ENCODE assay signal across 21 cellular contexts in the genomic region with DNA sequence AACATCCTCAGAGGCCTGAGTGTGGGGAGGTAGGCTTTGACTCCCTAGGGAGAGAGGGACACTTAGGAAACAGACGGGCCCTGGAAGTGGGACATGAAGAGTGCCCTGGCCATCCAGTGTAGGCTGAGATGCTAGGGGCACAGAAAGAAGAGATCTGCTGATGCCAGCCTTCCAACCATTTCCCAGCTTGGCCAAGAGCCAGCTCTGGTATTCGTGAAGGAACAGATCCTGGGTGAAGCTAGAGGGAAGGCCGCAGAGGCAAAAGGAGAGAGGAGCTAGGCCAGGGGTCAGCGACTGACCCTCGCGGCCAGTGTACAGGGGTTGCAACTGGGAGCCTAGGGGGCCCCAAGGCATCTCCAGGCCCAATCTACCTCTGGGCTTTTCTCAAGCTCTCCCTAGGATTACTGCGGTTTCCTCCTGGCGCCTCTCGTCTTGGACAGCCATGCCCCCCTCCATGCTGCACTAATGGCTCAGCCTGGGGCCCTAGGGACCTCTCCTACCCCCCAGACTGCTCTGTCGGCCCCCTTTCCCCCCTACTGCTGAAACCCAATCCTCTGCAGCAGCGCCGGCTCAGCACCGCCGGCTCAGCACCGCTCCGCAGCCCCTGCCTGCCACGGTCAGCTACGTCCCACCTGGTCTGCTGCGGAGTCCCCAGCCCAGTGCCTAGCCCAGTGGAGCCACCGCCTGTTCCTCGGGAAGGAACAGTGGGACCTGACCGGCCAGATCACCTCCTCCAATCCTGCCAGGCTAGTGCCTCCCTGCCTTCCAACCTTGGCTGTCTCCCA. TPM values are rescaled to one million over a fixed set of nuclear protein-coding genes. Genes with fewer than 3 reads are reported as not detected.
DNase-seq lines count a peak whose midpoint lies in the region; ATAC-seq and TF ChIP-seq lines count a peak whose summit lies in the region.
"Had no signal": no experiment of that assay in that cellular context is flagged by ENCODE, and none has a peak within 500 bp of the region (broad histone marks: within the 10 kb centered on the region; RNA-seq: fewer than 3 reads in every experiment).

A gene (plus strand): TSS at position 553 of the 785 bp plus-strand sequence. CDS start 355 bp downstream, outside the sequence.

- DNase-seq in activated naive CD8-positive, alpha-beta T cell treated with anti-CD3 and anti-CD28 coated beads for 36 hours: no peak
- DNase-seq in memory B cell (ENCODE audit: low spot score in 2 of 2) (no peak), cerebellar cortex (ENCODE audit: low spot score) (no peak)
- DNase-seq in activated CD4-positive, alpha-beta T cell treated with anti-CD3 and anti-CD28 coated beads for 1 hour: no peak
- DNase-seq: activated CD4-positive, alpha-beta T cell treated with anti-CD3 and anti-CD28 coated beads, Interleukin-2, amount 50 U/mL, for 1 hour; GDM1; GM23248; left colon; naive thymus-derived CD8-positive, alpha-beta T cell; NCI-H1436 treated with DMSO at 0.1 percent for 48 hours; ovary; spleen; stimulated activated CD4-positive, alpha-beta T cell treated with anti-CD3 and anti-CD28 coated beads, Interleukin-2, amount 100 ng/mL, for 48 hours had no signal

- no peaks in the 10 kb centered on the region for H3K9me3 Mint-ChIP-seq in activated naive CD8-positive, alpha-beta T cell (ENCODE audit: low read depth)
- no peaks in the 10 kb centered on the region for H3K9me3 Mint-ChIP-seq in activated naive CD8-positive, alpha-beta T cell treated with anti-CD3 and anti-CD28 coated beads for 36 hours
- H3K9me3 Mint-ChIP-seq in memory B cell: no peaks in the 10 kb centered on the region
- H3K9me3 Mint-ChIP-seq: activated naive CD4-positive, alpha-beta T cell treated with anti-CD3 and anti-CD28 coated beads, Interleukin-2, amount 50 U/mL, for 24 hours; central memory CD8-positive, alpha-beta T cell; naive thymus-derived CD8-positive, alpha-beta T cell; stimulated activated memory B cell treated with anti-CD40 and anti-IgM and Interleukin-4, amounts not matched to agents 10 μg/mL and 1 μg/mL and 100 μg/mL, for 72 hours had no signal

- H3K4me1 Mint-ChIP-seq in activated naive CD8-positive, alpha-beta T cell (ENCODE audit: low read depth): peaks cover 3% of the 10 kb centered on the region
- no peaks in the 10 kb centered on the region for H3K4me1 Mint-ChIP-seq in activated naive CD8-positive, alpha-beta T cell treated with anti-CD3 and anti-CD28 coated beads for 36 hours
- H3K4me1 Mint-ChIP-seq in memory B cell: no peaks in the 10 kb centered on the region

- H3K27ac Mint-ChIP-seq in activated naive CD8-positive, alpha-beta T cell: peak within 1 kb of the TSS; percentile 28
- no peak within 1 kb of the TSS for H3K27ac Mint-ChIP-seq in activated naive CD8-positive, alpha-beta T cell treated with anti-CD3 and anti-CD28 coated beads for 36 hours
- peak within 1 kb of the TSS; percentile 43 for H3K27ac Mint-ChIP-seq in memory B cell
- H3K27ac Mint-ChIP-seq: stimulated activated memory B cell treated with anti-CD40 and anti-IgM and Interleukin-4, amounts not matched to agents 10 μg/mL and 1 μg/mL and 100 μg/mL, for 72 hours had no signal

- no peak within 1 kb of the TSS for H3K4me3 Mint-ChIP-seq in activated naive CD8-positive, alpha-beta T cell
- no peak within 1 kb of the TSS for H3K4me3 Mint-ChIP-seq in activated naive CD8-positive, alpha-beta T cell treated with anti-CD3 and anti-CD28 coated beads for 36 hours
- H3K4me3 Mint-ChIP-seq in memory B cell: no peak within 1 kb of the TSS
- H3K4me3 Mint-ChIP-seq: activated naive CD4-positive, alpha-beta T cell treated with anti-CD3 and anti-CD28 coated beads, Interleukin-2, amount 50 U/mL, for 24 hours; CD14-positive monocyte; central memory CD8-positive, alpha-beta T cell; naive thymus-derived CD8-positive, alpha-beta T cell; stimulated activated memory B cell treated with anti-CD40 and anti-IgM and Interleukin-4, amounts not matched to agents 10 μg/mL and 1 μg/mL and 100 μg/mL, for 72 hours had no signal

- no peaks in the 10 kb centered on the region for H3K27me3 Mint-ChIP-seq in activated naive CD8-positive, alpha-beta T cell
- no peaks in the 10 kb centered on the region for H3K27me3 Mint-ChIP-seq in activated naive CD8-positive, alpha-beta T cell treated with anti-CD3 and anti-CD28 coated beads for 36 hours
- peaks cover 5% of the 10 kb centered on the region for H3K27me3 Mint-ChIP-seq in memory B cell
- H3K27me3 Mint-ChIP-seq: activated naive CD4-positive, alpha-beta T cell treated with anti-CD3 and anti-CD28 coated beads, Interleukin-2, amount 50 U/mL, for 24 hours had no signal

- peak; percentile 1 for ATAC-seq in SK-N-SH treated with all-trans-retinoic acid at 6 μM for 48 hours
- no peak for ATAC-seq in memory B cell (ENCODE audit: low read depth)
- ATAC-seq in HG02678 (IDR thresholded peaks at IDR 0.05; ENCODE audit: unreplicated experiment): no peak
- ATAC-seq: left colon; naive thymus-derived CD8-positive, alpha-beta T cell; stimulated activated memory B cell treated with anti-CD40 and anti-IgM and Interleukin-4, amounts not matched to agents 10 μg/mL and 1 μg/mL and 100 μg/mL, for 72 hours had no signal

- H3K36me3 Mint-ChIP-seq in activated naive CD8-positive, alpha-beta T cell: peaks cover 5% of the 10 kb centered on the region
- H3K36me3 Mint-ChIP-seq in activated naive CD8-positive, alpha-beta T cell treated with anti-CD3 and anti-CD28 coated beads for 36 hours: no peaks in the 10 kb centered on the region
- peaks cover 10% of the 10 kb centered on the region for H3K36me3 Mint-ChIP-seq in memory B cell
- H3K36me3 Mint-ChIP-seq: activated naive CD4-positive, alpha-beta T cell treated with anti-CD3 and anti-CD28 coated beads, Interleukin-2, amount 50 U/mL, for 24 hours had no signal

TF ChIP-seq in SK-N-SH treated with all-trans-retinoic acid at 6 μM for 48 hours, 23 proteins besides CTCF, POLR2A, EP300 and RAD21 (continues in another document):
- TF ChIP-seq, protein P1, sequence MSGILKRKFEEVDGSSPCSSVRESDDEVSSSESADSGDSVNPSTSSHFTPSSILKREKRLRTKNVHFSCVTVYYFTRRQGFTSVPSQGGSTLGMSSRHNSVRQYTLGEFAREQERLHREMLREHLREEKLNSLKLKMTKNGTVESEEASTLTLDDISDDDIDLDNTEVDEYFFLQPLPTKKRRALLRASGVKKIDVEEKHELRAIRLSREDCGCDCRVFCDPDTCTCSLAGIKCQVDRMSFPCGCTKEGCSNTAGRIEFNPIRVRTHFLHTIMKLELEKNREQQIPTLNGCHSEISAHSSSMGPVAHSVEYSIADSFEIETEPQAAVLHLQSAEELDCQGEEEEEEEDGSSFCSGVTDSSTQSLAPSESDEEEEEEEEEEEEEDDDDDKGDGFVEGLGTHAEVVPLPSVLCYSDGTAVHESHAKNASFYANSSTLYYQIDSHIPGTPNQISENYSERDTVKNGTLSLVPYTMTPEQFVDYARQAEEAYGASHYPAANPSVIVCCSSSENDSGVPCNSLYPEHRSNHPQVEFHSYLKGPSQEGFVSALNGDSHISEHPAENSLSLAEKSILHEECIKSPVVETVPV (CRISPR knock-in tag; IDR thresholded peaks at IDR 0.05): no peak
- TF ChIP-seq TOX (CRISPR knock-in tag; IDR thresholded peaks at IDR 0.05; ENCODE audit: borderline replicate concordance): no peak
- TF ChIP-seq PPARA (CRISPR knock-in tag; IDR thresholded peaks at IDR 0.05; ENCODE audit: borderline replicate concordance): no peak
- TF ChIP-seq SNAI2 (CRISPR knock-in tag; IDR thresholded peaks at IDR 0.05): no peak
- TF ChIP-seq, protein P2, sequence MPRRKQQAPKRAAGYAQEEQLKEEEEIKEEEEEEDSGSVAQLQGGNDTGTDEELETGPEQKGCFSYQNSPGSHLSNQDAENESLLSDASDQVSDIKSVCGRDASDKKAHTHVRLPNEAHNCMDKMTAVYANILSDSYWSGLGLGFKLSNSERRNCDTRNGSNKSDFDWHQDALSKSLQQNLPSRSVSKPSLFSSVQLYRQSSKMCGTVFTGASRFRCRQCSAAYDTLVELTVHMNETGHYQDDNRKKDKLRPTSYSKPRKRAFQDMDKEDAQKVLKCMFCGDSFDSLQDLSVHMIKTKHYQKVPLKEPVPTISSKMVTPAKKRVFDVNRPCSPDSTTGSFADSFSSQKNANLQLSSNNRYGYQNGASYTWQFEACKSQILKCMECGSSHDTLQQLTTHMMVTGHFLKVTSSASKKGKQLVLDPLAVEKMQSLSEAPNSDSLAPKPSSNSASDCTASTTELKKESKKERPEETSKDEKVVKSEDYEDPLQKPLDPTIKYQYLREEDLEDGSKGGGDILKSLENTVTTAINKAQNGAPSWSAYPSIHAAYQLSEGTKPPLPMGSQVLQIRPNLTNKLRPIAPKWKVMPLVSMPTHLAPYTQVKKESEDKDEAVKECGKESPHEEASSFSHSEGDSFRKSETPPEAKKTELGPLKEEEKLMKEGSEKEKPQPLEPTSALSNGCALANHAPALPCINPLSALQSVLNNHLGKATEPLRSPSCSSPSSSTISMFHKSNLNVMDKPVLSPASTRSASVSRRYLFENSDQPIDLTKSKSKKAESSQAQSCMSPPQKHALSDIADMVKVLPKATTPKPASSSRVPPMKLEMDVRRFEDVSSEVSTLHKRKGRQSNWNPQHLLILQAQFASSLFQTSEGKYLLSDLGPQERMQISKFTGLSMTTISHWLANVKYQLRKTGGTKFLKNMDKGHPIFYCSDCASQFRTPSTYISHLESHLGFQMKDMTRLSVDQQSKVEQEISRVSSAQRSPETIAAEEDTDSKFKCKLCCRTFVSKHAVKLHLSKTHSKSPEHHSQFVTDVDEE (CRISPR knock-in tag; IDR thresholded peaks at IDR 0.05): no peak
- TF ChIP-seq, protein P3, sequence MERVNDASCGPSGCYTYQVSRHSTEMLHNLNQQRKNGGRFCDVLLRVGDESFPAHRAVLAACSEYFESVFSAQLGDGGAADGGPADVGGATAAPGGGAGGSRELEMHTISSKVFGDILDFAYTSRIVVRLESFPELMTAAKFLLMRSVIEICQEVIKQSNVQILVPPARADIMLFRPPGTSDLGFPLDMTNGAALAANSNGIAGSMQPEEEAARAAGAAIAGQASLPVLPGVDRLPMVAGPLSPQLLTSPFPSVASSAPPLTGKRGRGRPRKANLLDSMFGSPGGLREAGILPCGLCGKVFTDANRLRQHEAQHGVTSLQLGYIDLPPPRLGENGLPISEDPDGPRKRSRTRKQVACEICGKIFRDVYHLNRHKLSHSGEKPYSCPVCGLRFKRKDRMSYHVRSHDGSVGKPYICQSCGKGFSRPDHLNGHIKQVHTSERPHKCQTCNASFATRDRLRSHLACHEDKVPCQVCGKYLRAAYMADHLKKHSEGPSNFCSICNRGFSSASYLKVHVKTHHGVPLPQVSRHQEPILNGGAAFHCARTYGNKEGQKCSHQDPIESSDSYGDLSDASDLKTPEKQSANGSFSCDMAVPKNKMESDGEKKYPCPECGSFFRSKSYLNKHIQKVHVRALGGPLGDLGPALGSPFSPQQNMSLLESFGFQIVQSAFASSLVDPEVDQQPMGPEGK (CRISPR knock-in tag; IDR thresholded peaks at IDR 0.05; ENCODE audit: borderline replicate concordance): no peak
- TF ChIP-seq ZNF70 (CRISPR knock-in tag; IDR thresholded peaks at IDR 0.05): no peak

RNA-seq across cellular contexts. Expression of the gene that starts here (rescaled TPM):
- 1 to 10 TPM; 2.7 to 3.2 TPM for total RNA-seq in activated naive CD8-positive, alpha-beta T cell treated with anti-CD3 and anti-CD28 coated beads for 36 hours
- total RNA-seq: ascending aorta had no signal
